In genomic region chr9:105021917-105022316, GRCh38 we compare ENCODE assay signal across 36 cellular contexts.
"Had no signal": no experiment of that assay in that cellular context is flagged by ENCODE, and none has a peak within 500 bp of the region (broad histone marks: within the 10 kb centered on the region; RNA-seq: fewer than 3 reads in every experiment).

No MANE protein-coding gene starts in this region.

- H3K27ac Mint-ChIP-seq: activated B cell treated with CpG ODN at 0.5 μM for 24 hours; activated CD4-positive, alpha-beta memory T cell treated with anti-CD3 and anti-CD28 coated beads for 36 hours; activated CD4-positive, alpha-beta T cell treated with anti-CD3 and anti-CD28 coated beads, Interleukin-2, amount 10 ng/mL, durations not matched to agents 24 days and 14 days; activated CD8-positive, alpha-beta T cell treated with anti-CD3 and anti-CD28 coated beads for 36 hours; activated naive CD4-positive, alpha-beta T cell treated with anti-CD3 and anti-CD28 coated beads for 36 hours; activated naive CD4-positive, alpha-beta T cell treated with anti-CD3 and anti-CD28 coated beads, Interleukin-2, amount 50 U/mL, for 72 hours; activated naive CD8-positive, alpha-beta T cell treated with anti-CD3 and anti-CD28 coated beads for 36 hours; activated T-cell treated with anti-CD3 and anti-CD28 coated beads, Interleukin-2, amount 50 U/mL, for 72 hours; activated T-helper 1 cell treated with anti-CD3 and anti-CD28 coated beads, Interleukin-12 subunit alpha, Interleukin-12 subunit beta, Interleukin-2, Interleukin-4 antibody, amounts not matched to agents 30 ng/mL and 10 ng/mL and 1 ng/mL, durations not matched to agents 14 hours and 24 hours and 36 hours; activated T-helper 17 cell treated with anti-CD3 and anti-CD28 coated beads, Interleukin-2, amount 50 U/mL, for 72 hours; T-helper 1 cell treated with Interleukin-12 subunit alpha and Interleukin-12 subunit beta and Interleukin-4 antibody, amounts not matched to agents 30 μg/mL and 1 μg/mL, for 36 hours; T-helper 2 cell treated with Interferon-gamma antibody and Interleukin-4, amounts not matched to agents 5 μg/mL and 100 μg/mL, for 36 hours had no signal

- FAIRE-seq: astrocyte, TTC549 had no signal

- H3K9me3 Mint-ChIP-seq: activated B cell treated with CpG ODN at 0.5 μM for 24 hours; activated CD4-positive, alpha-beta memory T cell treated with anti-CD3 and anti-CD28 coated beads for 36 hours; activated CD4-positive, alpha-beta T cell treated with anti-CD3 and anti-CD28 coated beads, Interleukin-2, amount 10 ng/mL, durations not matched to agents 24 days and 14 days; activated CD8-positive, alpha-beta T cell treated with anti-CD3 and anti-CD28 coated beads for 36 hours; activated naive CD4-positive, alpha-beta T cell treated with anti-CD3 and anti-CD28 coated beads for 36 hours; activated naive CD4-positive, alpha-beta T cell treated with anti-CD3 and anti-CD28 coated beads, Interleukin-2, amount 50 U/mL, for 72 hours; activated naive CD8-positive, alpha-beta T cell treated with anti-CD3 and anti-CD28 coated beads for 36 hours; activated T-cell treated with anti-CD3 and anti-CD28 coated beads, Interleukin-2, amount 50 U/mL, for 4 hours; activated T-cell treated with anti-CD3 and anti-CD28 coated beads, Interleukin-2, amount 50 U/mL, for 72 hours; activated T-helper 1 cell treated with anti-CD3 and anti-CD28 coated beads, Interleukin-12 subunit alpha, Interleukin-12 subunit beta, Interleukin-2, Interleukin-4 antibody, amounts not matched to agents 30 ng/mL and 10 ng/mL and 1 ng/mL, durations not matched to agents 14 hours and 24 hours and 36 hours; activated T-helper 17 cell treated with anti-CD3 and anti-CD28 coated beads, Interleukin-2, amount 50 U/mL, for 72 hours; T-helper 1 cell treated with Interleukin-12 subunit alpha and Interleukin-12 subunit beta and Interleukin-4 antibody, amounts not matched to agents 30 μg/mL and 1 μg/mL, for 36 hours; T-helper 2 cell treated with Interferon-gamma antibody and Interleukin-4, amounts not matched to agents 5 μg/mL and 100 μg/mL, for 36 hours had no signal

- H3K27ac ChIP-seq: adrenal gland, body of pancreas, brain microvascular endothelial cell, breast epithelium, VCaP had no signal

- H3K36me3 Mint-ChIP-seq: activated CD4-positive, alpha-beta memory T cell treated with anti-CD3 and anti-CD28 coated beads for 36 hours; activated naive CD4-positive, alpha-beta T cell treated with anti-CD3 and anti-CD28 coated beads, Interleukin-2, amount 50 U/mL, for 72 hours; activated naive CD8-positive, alpha-beta T cell treated with anti-CD3 and anti-CD28 coated beads for 36 hours had no signal

- H3K4me1 ChIP-seq: adrenal gland, body of pancreas, breast epithelium had no signal

- H3K27me3 ChIP-seq: adrenal gland, body of pancreas, brain microvascular endothelial cell, breast epithelium had no signal

- H3K9me3 ChIP-seq: adrenal gland, body of pancreas, breast epithelium had no signal

- H3K4me3 ChIP-seq: adrenal gland, body of pancreas, breast epithelium had no signal

- ATAC-seq: activated CD8-positive, alpha-beta T cell treated with anti-CD3 and anti-CD28 coated beads for 36 hours; activated T-cell treated with anti-CD3 and anti-CD28 coated beads, Interleukin-2, amount 50 U/mL, for 4 hours; activated T-helper 17 cell treated with anti-CD3 and anti-CD28 coated beads, Interleukin-2, amount 50 U/mL, for 72 hours; body of pancreas had no signal

- DNase-seq: activated B cell treated with CpG ODN at 0.5 μM for 24 hours; activated CD4-positive, alpha-beta memory T cell treated with anti-CD3 and anti-CD28 coated beads for 36 hours; activated CD4-positive, alpha-beta T cell treated with anti-CD3 and anti-CD28 coated beads for 4 hours; activated CD4-positive, alpha-beta T cell treated with anti-CD3 and anti-CD28 coated beads, Interleukin-2, amount 10 ng/mL, durations not matched to agents 24 days and 14 days; activated CD4-positive, alpha-beta T cell treated with anti-CD3 and anti-CD28 coated beads, Interleukin-2, amount 50 U/mL, for 1 hour; activated CD4-positive, alpha-beta T cell treated with anti-CD3 and anti-CD28 coated beads, Interleukin-2, amount 50 U/mL, for 4 hours; activated CD4-positive, CD25-positive, alpha-beta regulatory T cell treated with anti-CD3 and anti-CD28 coated beads, Interleukin-2, amount 50 U/mL, for 72 hours; activated CD8-positive, alpha-beta memory T cell treated with anti-CD3 and anti-CD28 coated beads, Interleukin-2, amount 50 U/mL, for 4 hours; activated CD8-positive, alpha-beta T cell treated with anti-CD3 and anti-CD28 coated beads for 36 hours; activated effector memory CD4-positive, alpha-beta T cell treated with anti-CD3 and anti-CD28 coated beads, Interleukin-2, amount 50 U/mL, for 16 hours; activated gamma-delta T cell treated with Interleukin-2 at 50 U/mL for 16 hours; activated naive CD4-positive, alpha-beta T cell; activated naive CD4-positive, alpha-beta T cell treated with anti-CD3 and anti-CD28 coated beads for 36 hours; activated naive CD4-positive, alpha-beta T cell treated with anti-CD3 and anti-CD28 coated beads, Interleukin-2, amount 50 U/mL, for 16 hours; activated naive CD8-positive, alpha-beta T cell treated with anti-CD3 and anti-CD28 coated beads for 36 hours; activated T-cell treated with anti-CD3 and anti-CD28 coated beads for 4 hours; activated T-cell treated with anti-CD3 and anti-CD28 coated beads, Interleukin-2, amount 50 U/mL, for 1 hour; activated T-cell treated with anti-CD3 and anti-CD28 coated beads, Interleukin-2, amount 50 U/mL, for 4 hours; activated T-cell treated with anti-CD3 and anti-CD28 coated beads, Interleukin-2, amount 50 U/mL, for 72 hours; adrenal gland; amniotic stem cell; aorta; body of pancreas; brain microvascular endothelial cell; central memory CD4-positive, alpha-beta T cell; T-helper 2 cell; T-helper 9 cell had no signal

- H3K4me3 Mint-ChIP-seq: activated B cell treated with CpG ODN at 0.5 μM for 24 hours; activated CD4-positive, alpha-beta memory T cell treated with anti-CD3 and anti-CD28 coated beads for 36 hours; activated CD4-positive, alpha-beta T cell treated with anti-CD3 and anti-CD28 coated beads, Interleukin-2, amount 10 ng/mL, durations not matched to agents 24 days and 14 days; activated CD8-positive, alpha-beta T cell treated with anti-CD3 and anti-CD28 coated beads for 36 hours; activated naive CD4-positive, alpha-beta T cell treated with anti-CD3 and anti-CD28 coated beads for 36 hours; activated naive CD8-positive, alpha-beta T cell treated with anti-CD3 and anti-CD28 coated beads for 36 hours; activated T-cell treated with anti-CD3 and anti-CD28 coated beads, Interleukin-2, amount 50 U/mL, for 4 hours; activated T-cell treated with anti-CD3 and anti-CD28 coated beads, Interleukin-2, amount 50 U/mL, for 72 hours; activated T-helper 1 cell treated with anti-CD3 and anti-CD28 coated beads, Interleukin-12 subunit alpha, Interleukin-12 subunit beta, Interleukin-2, Interleukin-4 antibody, amounts not matched to agents 30 ng/mL and 10 ng/mL and 1 ng/mL, durations not matched to agents 14 hours and 24 hours and 36 hours; activated T-helper 17 cell treated with anti-CD3 and anti-CD28 coated beads, Interleukin-2, amount 50 U/mL, for 72 hours; T-helper 1 cell treated with Interleukin-12 subunit alpha and Interleukin-12 subunit beta and Interleukin-4 antibody, amounts not matched to agents 30 μg/mL and 1 μg/mL, for 36 hours; T-helper 2 cell treated with Interferon-gamma antibody and Interleukin-4, amounts not matched to agents 5 μg/mL and 100 μg/mL, for 36 hours had no signal

- H3K36me3 ChIP-seq: adrenal gland, brain microvascular endothelial cell, breast epithelium had no signal

- H3K4me1 Mint-ChIP-seq: activated B cell treated with CpG ODN at 0.5 μM for 24 hours; activated CD4-positive, alpha-beta T cell treated with anti-CD3 and anti-CD28 coated beads, Interleukin-2, amount 10 ng/mL, durations not matched to agents 24 days and 14 days; activated naive CD8-positive, alpha-beta T cell treated with anti-CD3 and anti-CD28 coated beads for 36 hours; activated T-helper 17 cell treated with anti-CD3 and anti-CD28 coated beads, Interleukin-2, amount 50 U/mL, for 72 hours had no signal

- H3K27me3 Mint-ChIP-seq: activated CD8-positive, alpha-beta T cell treated with anti-CD3 and anti-CD28 coated beads for 36 hours; activated naive CD8-positive, alpha-beta T cell treated with anti-CD3 and anti-CD28 coated beads for 36 hours had no signal
